ENCODE assay signal across 21 cellular contexts in genomic region chr17:41617136-41617535, GRCh38. TPM values are rescaled to one million over a fixed set of nuclear protein-coding genes. Genes with fewer than 3 reads are reported as not detected.
DNase-seq lines count a peak whose midpoint lies in the region; ATAC-seq and TF ChIP-seq lines count a peak whose summit lies in the region.
"Had no signal": no experiment of that assay in that cellular context is flagged by ENCODE, and none has a peak within 500 bp of the region (broad histone marks: within the 10 kb centered on the region; RNA-seq: fewer than 3 reads in every experiment).

No MANE protein-coding gene starts in this region.

- H3K9me3 Mint-ChIP-seq in CD14-positive monocyte (no peaks in the 10 kb centered on the region), chondrocyte (ENCODE audit: low read depth) (no peaks in the 10 kb centered on the region), type B pancreatic cell (no peaks in the 10 kb centered on the region)
- H3K9me3 Mint-ChIP-seq: CD4-positive, alpha-beta memory T cell had no signal

- intact Hi-C loops in CD14-positive monocyte (cut with micrococcal nuclease) = no loop called here

- DNase-seq in CD14-positive monocyte (ENCODE audit: low spot score) (peak; percentile 43), chondrocyte (ENCODE audit: low spot score) (peak; percentile 54), islet precursor cell (peak; percentile 51), type B pancreatic cell (ENCODE audit: extremely low spot score, unreplicated experiment) (no peak)
- DNase-seq in NK-92 treated with Interleukin-12 subunit alpha and Interleukin-12 subunit beta, amount 100 ng/mL, for 24 hours (lab: John Stamatoyannopoulos, UW) = no peak
- DNase-seq: Caco-2; CD4-positive, alpha-beta memory T cell; DMS 273 treated with DMSO at 0.1 percent for 48 hours; DMS79 treated with DMSO at 0.1 percent for 48 hours; IMR-90; MV-4-11; NCI-H1105 treated with DMSO at 0.1 percent for 48 hours; NCI-H1694; NCI-H2081; NCI-H2171 treated with DMSO at 0.1 percent for 48 hours; NCI-H524 treated with DMSO at 0.1 percent for 48 hours; OCI-M1; SHP77 had no signal

- H3K36me3 Mint-ChIP-seq in CD14-positive monocyte (no peaks in the 10 kb centered on the region), chondrocyte (ENCODE audit: low read depth) (peaks cover 10% of the 10 kb centered on the region), type B pancreatic cell (peaks cover 6% of the 10 kb centered on the region)
- H3K36me3 Mint-ChIP-seq: CD4-positive, alpha-beta memory T cell had no signal

- TF ChIP-seq CTCF in CD14-positive monocyte (IDR thresholded peaks at IDR 0.05) = no peak
- TF ChIP-seq CTCF in chondrocyte (IDR thresholded peaks at IDR 0.05) = no peak
- TF ChIP-seq CTCF in type B pancreatic cell (conservative IDR thresholded peaks at IDR 0.05) = no peak

- H3K4me1 Mint-ChIP-seq in CD14-positive monocyte (no peaks in the 10 kb centered on the region), chondrocyte (ENCODE audit: low read depth) (peaks cover 50% of the 10 kb centered on the region), type B pancreatic cell (ENCODE audit: unreplicated experiment) (peaks cover 24% of the 10 kb centered on the region)
- H3K4me1 Mint-ChIP-seq: CD4-positive, alpha-beta memory T cell had no signal

- ATAC-seq in HG03571 (IDR thresholded peaks at IDR 0.05; ENCODE audit: unreplicated experiment) (no peak), HG02938 (IDR thresholded peaks at IDR 0.05; ENCODE audit: unreplicated experiment) (no peak)

- H3K27me3 Mint-ChIP-seq in CD14-positive monocyte (ENCODE audit: low read depth in 3 of 3) (peaks cover 1 to 5% (median 4%) of the 10 kb centered on the region in 3 donors), chondrocyte (ENCODE audit: low read depth) (no peaks in the 10 kb centered on the region), type B pancreatic cell (peaks cover 19% of the 10 kb centered on the region)

- H3K27ac Mint-ChIP-seq in CD14-positive monocyte (no peak overlapping the region), chondrocyte (ENCODE audit: unreplicated experiment) (no peak overlapping the region), type B pancreatic cell (peak overlapping the region; percentile 99)
- H3K27ac Mint-ChIP-seq: CD4-positive, alpha-beta memory T cell had no signal

- H3K4me3 Mint-ChIP-seq in CD14-positive monocyte (no peak overlapping the region), chondrocyte (ENCODE audit: unreplicated experiment) (no peak overlapping the region), type B pancreatic cell (no peak overlapping the region)
- H3K4me3 Mint-ChIP-seq: CD4-positive, alpha-beta memory T cell had no signal

RNA-seq across cellular contexts. Expression of gene KRT16, which starts 4.6 kb away (rescaled TPM):
- not detected for polyA plus RNA-seq in CD14-positive monocyte
- total RNA-seq in chondrocyte (3.9 to 5.9 TPM (median 5.5 TPM) in 3 replicates), type B pancreatic cell (ENCODE audit: low replicate concordance) (1.5 and 9.2 TPM in 2 replicates)
- total RNA-seq: Caco-2; CD4-positive, alpha-beta memory T cell; IMR-90 had no signal
- polyA plus RNA-seq: CD4-positive, alpha-beta memory T cell; IMR-90 had no signal

RNA-seq across cellular contexts. Expression of gene KRT17, which starts 7.2 kb away (rescaled TPM):
- polyA plus RNA-seq in CD14-positive monocyte = not detected
- total RNA-seq in chondrocyte = 183 to 261 TPM (median 258 TPM) in 3 replicates
- total RNA-seq in type B pancreatic cell (ENCODE audit: low replicate concordance) = 512 and 3,327 TPM in 2 replicates
- total RNA-seq: CD4-positive, alpha-beta memory T cell had no signal
- polyA plus RNA-seq: CD4-positive, alpha-beta memory T cell had no signal

RNA-seq across cellular contexts. Expression of gene KRT14, which starts 30.4 kb away (rescaled TPM):
- polyA plus RNA-seq in CD14-positive monocyte = not detected
- 0.23 to 0.94 TPM (median 0.32 TPM) in 3 replicates for total RNA-seq in chondrocyte
- 0.19 and 0.64 TPM in 2 replicates for total RNA-seq in type B pancreatic cell (ENCODE audit: low replicate concordance)
- total RNA-seq: Caco-2; CD4-positive, alpha-beta memory T cell; IMR-90 had no signal
- polyA plus RNA-seq: CD4-positive, alpha-beta memory T cell; IMR-90 had no signal

RNA-seq across cellular contexts. Expression of gene KRT9, which starts 45.3 kb away (rescaled TPM):
- polyA plus RNA-seq in CD14-positive monocyte = not detected
- total RNA-seq in chondrocyte = not detected in 3 replicates
- total RNA-seq in type B pancreatic cell (ENCODE audit: low replicate concordance) = 0.85 and 7.4 TPM in 2 replicates
- total RNA-seq: Caco-2; CD4-positive, alpha-beta memory T cell; IMR-90 had no signal
- polyA plus RNA-seq: A549; CD4-positive, alpha-beta memory T cell; IMR-90 had no signal

Comparison
In these comparisons a context has a peak if more than half of its experiments do, and no peak if none do; other contexts are left out.
1. DNase-seq: peak in CD14-positive monocyte (single experiment), chondrocyte (single experiment) and islet precursor cell (single experiment); none in type B pancreatic cell (single experiment) and NK-92 treated with Interleukin-12 subunit alpha and Interleukin-12 subunit beta, amount 100 ng/mL, for 24 hours (single experiment).